Comparison of ENCODE assay signal across 10 cellular contexts in genomic region chr17:43341705-43342600, GRCh38.
DNase-seq lines count a peak whose midpoint lies in the region; ATAC-seq and TF ChIP-seq lines count a peak whose summit lies in the region.
"Had no signal": no experiment of that assay in that cellular context is flagged by ENCODE, and none has a peak within 500 bp of the region (broad histone marks: within the 10 kb centered on the region; RNA-seq: fewer than 3 reads in every experiment).

No MANE protein-coding gene starts in this region.

- DNase-seq in AG08396 (ENCODE audit: low spot score) (peak; percentile 29), GM12865 (ENCODE audit: low read depth) (peak; percentile 56), adipocyte (ENCODE audit: low read depth) (peak; percentile 59), iris pigment epithelial cell (ENCODE audit: low read depth) (peak; percentile 55), NAMALWA (ENCODE audit: low spot score) (no peak), inferior parietal cortex (ENCODE audit: extremely low spot score) (no peak), COLO668 (lab: John Stamatoyannopoulos, UW; ENCODE audit: unreplicated experiment) (no peak)
- DNase-seq: activated CD4-positive, CD25-positive, alpha-beta regulatory T cell; NCI-H1930 had no signal

- TF ChIP-seq CTCF in GM12865 (IDR thresholded peaks at IDR 0.05; ENCODE audit: insufficient read depth, low read depth, low read length, missing control alignments), result no peak

- no peaks in the 10 kb centered on the region for H3K9me3 ChIP-seq in adipocyte (ENCODE audit: control insufficient read depth, low read length)

- no peak for ATAC-seq in GM18861 (IDR thresholded peaks at IDR 0.05; ENCODE audit: unreplicated experiment)

- no peaks in the 10 kb centered on the region for H3K36me3 ChIP-seq in adipocyte (ENCODE audit: control insufficient read depth, insufficient read depth, low read length, severe bottlenecking)

- H3K27me3 ChIP-seq in adipocyte (replicated peaks; ENCODE audit: control insufficient read depth, insufficient read depth, low read length), result no peaks in the 10 kb centered on the region

- peaks cover 26% of the 10 kb centered on the region for H3K4me1 ChIP-seq in adipocyte (ENCODE audit: control insufficient read depth, insufficient read depth, low read length)

- H3K4me3 ChIP-seq in GM12865 (ENCODE audit: low read depth, low read length) (no peak overlapping the region), adipocyte (ENCODE audit: low read length) (peak overlapping the region; percentile 2)

- no peak overlapping the region for H3K9ac ChIP-seq in adipocyte (ENCODE audit: low read length)

Comparison
In these comparisons a context has a peak if more than half of its experiments do, and no peak if none do; other contexts are left out.
1. DNase-seq: peak in AG08396 (single experiment), GM12865 (single experiment), adipocyte (single experiment) and iris pigment epithelial cell (single experiment); none in NAMALWA (single experiment), inferior parietal cortex (single experiment) and COLO668 (single experiment).